In the genomic region with DNA sequence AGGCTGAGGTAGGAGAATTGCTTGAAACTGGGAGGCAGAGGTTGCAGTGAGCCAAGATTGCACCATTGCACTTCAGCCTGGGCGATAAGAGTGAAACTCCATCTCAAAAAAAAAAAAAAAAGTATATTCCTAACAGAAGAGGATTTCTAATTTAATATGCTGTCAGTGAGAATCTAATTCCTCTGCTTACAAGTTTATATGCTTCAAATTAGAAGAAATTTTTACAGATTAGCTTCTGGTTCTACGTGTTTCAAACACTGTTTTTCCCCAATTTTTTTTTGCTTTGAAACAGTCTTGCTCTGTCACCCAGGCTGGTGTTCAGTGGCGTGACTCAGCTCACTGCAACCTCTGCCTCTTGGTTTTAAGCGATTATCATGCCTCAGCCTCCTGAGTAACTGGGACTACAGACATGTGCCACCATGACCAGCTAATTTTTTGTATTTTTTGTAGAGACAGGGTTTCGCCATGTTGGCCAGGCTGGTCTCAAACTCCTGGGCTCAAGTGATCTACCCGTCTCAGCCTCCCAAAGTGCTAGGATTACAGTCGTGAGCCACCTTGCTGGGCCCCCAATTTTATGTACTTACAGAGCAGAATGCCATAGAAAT, we compare ENCODE assay signal across 1 cellular context.
TF ChIP-seq lines count a peak whose summit lies in the region.
"Not testable (repeated sequence)": the region's sequence is repeated elsewhere in the genome, so short reads cannot be mapped to it uniquely, and the experiment has no call there.

No MANE protein-coding gene starts in this region.

TF ChIP-seq in K562, 482 proteins besides CTCF, POLR2A, EP300 and RAD21 (continued from another document and continues in another):
- TF ChIP-seq MGA (IDR thresholded peaks at IDR 0.05), result peak; percentile 77
- TF ChIP-seq FOSL1 (tag; conservative IDR thresholded peaks at IDR 0.05), result peak; percentile 85
- peak; percentile 65; the same call in 1 of the 2 replicates for TF ChIP-seq ZNF644 (tag; IDR thresholded peaks at IDR 0.05; ENCODE audit: low read depth)
- peak; percentile 44; the same call in 1 of the 2 replicates for TF ChIP-seq RAD51 (IDR thresholded peaks at IDR 0.05; ENCODE audit: borderline replicate concordance, low read depth)
- TF ChIP-seq ZNF639 (CRISPR knock-in tag; conservative IDR thresholded peaks at IDR 0.05 in 1 of 2, IDR thresholded peaks at IDR 0.05 in 1 of 2), result peak in 1 of 2 experiments; percentile 66; a peak in 1 of 4 replicates
- peak; percentile 35; the same call in 1 of the 2 replicates for TF ChIP-seq JUND (IDR thresholded peaks at IDR 0.05; ENCODE audit: borderline replicate concordance, low read depth, low read length)
- peak; percentile 39; the same call in 1 of the 3 replicates for TF ChIP-seq JUND (tag; IDR thresholded peaks at IDR 0.05; ENCODE audit: borderline replicate concordance, low read depth, low read length)
- peak; percentile 20; the same call in 1 of the 2 replicates for TF ChIP-seq FOXM1 (IDR thresholded peaks at IDR 0.05; ENCODE audit: low read depth)
- not testable (repeated sequence) for TF ChIP-seq FOXM1 (CRISPR knock-in tag; IDR thresholded peaks at IDR 0.05; ENCODE audit: low read depth); TOE1 (CRISPR knock-in tag; IDR thresholded peaks at IDR 0.05; ENCODE audit: borderline replicate concordance, low read depth); MYBL2 (CRISPR knock-in tag; IDR thresholded peaks at IDR 0.05; ENCODE audit: borderline replicate concordance); CEBPG (CRISPR knock-in tag; IDR thresholded peaks at IDR 0.05); NR2C1 (IDR thresholded peaks at IDR 0.05)
- TF ChIP-seq, protein P1, sequence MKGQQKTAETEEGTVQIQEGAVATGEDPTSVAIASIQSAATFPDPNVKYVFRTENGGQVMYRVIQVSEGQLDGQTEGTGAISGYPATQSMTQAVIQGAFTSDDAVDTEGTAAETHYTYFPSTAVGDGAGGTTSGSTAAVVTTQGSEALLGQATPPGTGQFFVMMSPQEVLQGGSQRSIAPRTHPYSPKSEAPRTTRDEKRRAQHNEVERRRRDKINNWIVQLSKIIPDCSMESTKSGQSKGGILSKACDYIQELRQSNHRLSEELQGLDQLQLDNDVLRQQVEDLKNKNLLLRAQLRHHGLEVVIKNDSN (CRISPR knock-in tag; IDR thresholded peaks at IDR 0.05), result peak; percentile 44; the same call in 1 of the 2 replicates
- TF ChIP-seq PKNOX1 (IDR thresholded peaks at IDR 0.05), result 0 out of 2 replicates have a peak, but pooled peaks have one; percentile 12
- TF ChIP-seq ZNF766 (CRISPR knock-in tag; conservative IDR thresholded peaks at IDR 0.05), result peak; percentile 87
- TF ChIP-seq, protein P2, sequence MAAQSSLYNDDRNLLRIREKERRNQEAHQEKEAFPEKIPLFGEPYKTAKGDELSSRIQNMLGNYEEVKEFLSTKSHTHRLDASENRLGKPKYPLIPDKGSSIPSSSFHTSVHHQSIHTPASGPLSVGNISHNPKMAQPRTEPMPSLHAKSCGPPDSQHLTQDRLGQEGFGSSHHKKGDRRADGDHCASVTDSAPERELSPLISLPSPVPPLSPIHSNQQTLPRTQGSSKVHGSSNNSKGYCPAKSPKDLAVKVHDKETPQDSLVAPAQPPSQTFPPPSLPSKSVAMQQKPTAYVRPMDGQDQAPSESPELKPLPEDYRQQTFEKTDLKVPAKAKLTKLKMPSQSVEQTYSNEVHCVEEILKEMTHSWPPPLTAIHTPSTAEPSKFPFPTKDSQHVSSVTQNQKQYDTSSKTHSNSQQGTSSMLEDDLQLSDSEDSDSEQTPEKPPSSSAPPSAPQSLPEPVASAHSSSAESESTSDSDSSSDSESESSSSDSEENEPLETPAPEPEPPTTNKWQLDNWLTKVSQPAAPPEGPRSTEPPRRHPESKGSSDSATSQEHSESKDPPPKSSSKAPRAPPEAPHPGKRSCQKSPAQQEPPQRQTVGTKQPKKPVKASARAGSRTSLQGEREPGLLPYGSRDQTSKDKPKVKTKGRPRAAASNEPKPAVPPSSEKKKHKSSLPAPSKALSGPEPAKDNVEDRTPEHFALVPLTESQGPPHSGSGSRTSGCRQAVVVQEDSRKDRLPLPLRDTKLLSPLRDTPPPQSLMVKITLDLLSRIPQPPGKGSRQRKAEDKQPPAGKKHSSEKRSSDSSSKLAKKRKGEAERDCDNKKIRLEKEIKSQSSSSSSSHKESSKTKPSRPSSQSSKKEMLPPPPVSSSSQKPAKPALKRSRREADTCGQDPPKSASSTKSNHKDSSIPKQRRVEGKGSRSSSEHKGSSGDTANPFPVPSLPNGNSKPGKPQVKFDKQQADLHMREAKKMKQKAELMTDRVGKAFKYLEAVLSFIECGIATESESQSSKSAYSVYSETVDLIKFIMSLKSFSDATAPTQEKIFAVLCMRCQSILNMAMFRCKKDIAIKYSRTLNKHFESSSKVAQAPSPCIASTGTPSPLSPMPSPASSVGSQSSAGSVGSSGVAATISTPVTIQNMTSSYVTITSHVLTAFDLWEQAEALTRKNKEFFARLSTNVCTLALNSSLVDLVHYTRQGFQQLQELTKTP (IDR thresholded peaks at IDR 0.05; ENCODE audit: low read depth in 1 of 2, partially characterized antibody in 2 of 2), result peak in 1 of 2 experiments; percentile 50
- peak; percentile 92; the same call in 1 of the 2 replicates for TF ChIP-seq BACH1 (tag; IDR thresholded peaks at IDR 0.05)
- TF ChIP-seq TOE1 (IDR thresholded peaks at IDR 0.05; ENCODE audit: borderline replicate concordance), result peak; percentile 73; the same call in 1 of the 2 replicates
- 0 out of 2 replicates have a peak, but pooled peaks have one; percentile 20 for TF ChIP-seq MYBL2 (IDR thresholded peaks at IDR 0.05; ENCODE audit: low read depth)
- peak; percentile 35 to 71; a peak in 1 of 4 replicates for TF ChIP-seq CEBPG (tag; conservative IDR thresholded peaks at IDR 0.05 in 1 of 2, IDR thresholded peaks at IDR 0.05 in 1 of 2)
- TF ChIP-seq, protein P3, sequence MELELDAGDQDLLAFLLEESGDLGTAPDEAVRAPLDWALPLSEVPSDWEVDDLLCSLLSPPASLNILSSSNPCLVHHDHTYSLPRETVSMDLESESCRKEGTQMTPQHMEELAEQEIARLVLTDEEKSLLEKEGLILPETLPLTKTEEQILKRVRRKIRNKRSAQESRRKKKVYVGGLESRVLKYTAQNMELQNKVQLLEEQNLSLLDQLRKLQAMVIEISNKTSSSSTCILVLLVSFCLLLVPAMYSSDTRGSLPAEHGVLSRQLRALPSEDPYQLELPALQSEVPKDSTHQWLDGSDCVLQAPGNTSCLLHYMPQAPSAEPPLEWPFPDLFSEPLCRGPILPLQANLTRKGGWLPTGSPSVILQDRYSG (tag; conservative IDR thresholded peaks at IDR 0.05; ENCODE audit: low read depth), result peak; percentile 80; the same call in 1 of the 2 replicates
- TF ChIP-seq TAF7 (tag; IDR thresholded peaks at IDR 0.05), result 0 out of 2 replicates have a peak, but pooled peaks have one; percentile 14
- TF ChIP-seq PTRF (tag; IDR thresholded peaks at IDR 0.05), result 0 out of 2 replicates have a peak, but pooled peaks have one; percentile 21
- peak; percentile 64; the same call in 1 of the 2 replicates for TF ChIP-seq MAFK (IDR thresholded peaks at IDR 0.05; ENCODE audit: low read length)
- peak; percentile 49 for TF ChIP-seq EP400 (IDR thresholded peaks at IDR 0.05)
- peak; percentile 36 for TF ChIP-seq NR2C1 (tag; IDR thresholded peaks at IDR 0.05)
- peak; percentile 5 for TF ChIP-seq DPF2 (IDR thresholded peaks at IDR 0.05)
- peak in 1 of 2 experiments; percentile 8; a peak in 2 of 4 replicates for TF ChIP-seq TRIM24 (IDR thresholded peaks at IDR 0.05)
- 0 out of 2 replicates have a peak, but pooled peaks have one; percentile 47 for TF ChIP-seq TEAD2 (tag; IDR thresholded peaks at IDR 0.05)
- TF ChIP-seq ZNF445 (CRISPR knock-in tag; IDR thresholded peaks at IDR 0.05; ENCODE audit: low read depth), result peak; percentile 21; the same call in 1 of the 2 replicates
- TF ChIP-seq ZBTB26 (CRISPR knock-in tag; IDR thresholded peaks at IDR 0.05), result 0 out of 2 replicates have a peak, but pooled peaks have one; percentile 12
- TF ChIP-seq CEBPB (tag; IDR thresholded peaks at IDR 0.05), result peak; percentile 83
- TF ChIP-seq ZNF316 (IDR thresholded peaks at IDR 0.05), result peak; percentile 87
- peak; percentile 74; the same call in 1 of the 2 replicates for TF ChIP-seq SMARCA4 (IDR thresholded peaks at IDR 0.05)
